In genomic region chr12:132634411-132634990, GRCh38 we compare ENCODE assay signal across 21 cellular contexts. TPM values are rescaled to one million over a fixed set of nuclear protein-coding genes. Genes with fewer than 3 reads are reported as not detected.
DNase-seq lines count a peak whose midpoint lies in the region; ATAC-seq and TF ChIP-seq lines count a peak whose summit lies in the region.
"Had no signal": no experiment of that assay in that cellular context is flagged by ENCODE, and none has a peak within 500 bp of the region (broad histone marks: within the 10 kb centered on the region; RNA-seq: fewer than 3 reads in every experiment).

No MANE protein-coding gene starts in this region.

- H3K27ac ChIP-seq in BLaER1 (0 out of 2 replicates have a peak overlapping the region, but pooled peaks have one; percentile 22), osteoblast (ENCODE audit: low read depth, low read length) (no peak overlapping the region)

- no peak for TF ChIP-seq CTCF in osteoblast (IDR thresholded peaks at IDR 0.05; ENCODE audit: extremely low read depth, low read depth, low read length)

- no peak overlapping the region for H3K9ac ChIP-seq in BLaER1

- H3K4me1 ChIP-seq in BLaER1 = peaks cover 30% of the 10 kb centered on the region
- no peaks in the 10 kb centered on the region for H3K4me1 ChIP-seq in osteoblast (ENCODE audit: insufficient read depth, low read length)

- H3K36me3 ChIP-seq in BLaER1 (peaks cover 100% of the 10 kb centered on the region), H7 (replicated peaks; ENCODE audit: control insufficient read depth, insufficient read depth, low read length) (peaks cover 61% of the 10 kb centered on the region), osteoblast (ENCODE audit: insufficient read depth, low read length) (peaks cover 29% of the 10 kb centered on the region)

- H3K36me3 Mint-ChIP-seq in central memory CD8-positive, alpha-beta T cell (ENCODE audit: insufficient read depth) = peaks cover 21% of the 10 kb centered on the region

- no peak overlapping the region for H3K4me3 ChIP-seq in BLaER1
- no peak overlapping the region for H3K4me3 ChIP-seq in H7 (ENCODE audit: insufficient read depth, low read depth, low read length)
- H3K4me3 ChIP-seq in osteoblast (ENCODE audit: insufficient read depth, low read length) = no peak overlapping the region
- H3K4me3 ChIP-seq: BLaER1 treated with 17β-estradiol and CSF1 and Interleukin-3, amounts not matched to agents 10 nM and 100 nM; MG63 had no signal

- H3K4me1 Mint-ChIP-seq in central memory CD8-positive, alpha-beta T cell = no peaks in the 10 kb centered on the region

- peak; percentile 38 for DNase-seq in H7
- no peak for DNase-seq in central memory CD8-positive, alpha-beta T cell (ENCODE audit: low spot score in 2 of 2)
- peak; percentile 64 for DNase-seq in osteoblast (ENCODE audit: insufficient read length, low spot score, missing footprints)
- DNase-seq in left lobe of liver (ENCODE audit: low spot score) = no peak
- no peak for DNase-seq in NCI-H2171 treated with DMSO at 0.1 percent for 48 hours (lab: John Stamatoyannopoulos, UW)
- no peak for DNase-seq in cerebellar cortex (ENCODE audit: low spot score)
- DNase-seq: CD8-positive, alpha-beta T cell; IMR-90; Karpas-422; MG63; NCI-H1092; NCI-H1436 treated with DMSO at 0.1 percent for 48 hours; NCI-H2029; NCI-H446; NCI-H526 treated with DMSO at 0.1 percent for 48 hours; Right ventricle myocardium superior had no signal

- no peak overlapping the region for H3K4me2 ChIP-seq in BLaER1
- H3K4me2 ChIP-seq in osteoblast (ENCODE audit: insufficient read depth, low read length) = no peak overlapping the region
- H3K4me2 ChIP-seq: BLaER1 treated with 17β-estradiol and CSF1 and Interleukin-3, amounts not matched to agents 10 nM and 100 nM had no signal

- H3K79me2 ChIP-seq in osteoblast (ENCODE audit: insufficient read depth, low read length) = no peaks in the 10 kb centered on the region

- H4K20me1 ChIP-seq in BLaER1 = peaks cover 56% of the 10 kb centered on the region
- H4K20me1 ChIP-seq in osteoblast (ENCODE audit: insufficient read depth, low read length) = no peaks in the 10 kb centered on the region

- H3K27me3 ChIP-seq in BLaER1 = no peaks in the 10 kb centered on the region
- H3K27me3 ChIP-seq in H7 (ENCODE audit: control insufficient read depth, insufficient read depth, low read length) = no peaks in the 10 kb centered on the region
- H3K27me3 ChIP-seq in osteoblast (ENCODE audit: insufficient read depth, low read length) = no peaks in the 10 kb centered on the region
- H3K27me3 ChIP-seq: BLaER1 treated with 17β-estradiol and CSF1 and Interleukin-3, amounts not matched to agents 10 nM and 100 nM; MG63 had no signal

- no peaks in the 10 kb centered on the region for H3K27me3 Mint-ChIP-seq in central memory CD8-positive, alpha-beta T cell

- no peak for ATAC-seq in central memory CD8-positive, alpha-beta T cell (replicated peaks; ENCODE audit: extremely low read depth, poor library complexity, severe bottlenecking)
- ATAC-seq in left lobe of liver (no peak), HG02885 (IDR thresholded peaks at IDR 0.05; ENCODE audit: poor library complexity, unreplicated experiment) (no peak)
- ATAC-seq: CD8-positive, alpha-beta T cell had no signal

- H2AFZ ChIP-seq in osteoblast (ENCODE audit: low read length) = no peak overlapping the region

- H3K9me3 ChIP-seq in BLaER1 (no peaks in the 10 kb centered on the region), osteoblast (ENCODE audit: low read depth, low read length) (no peaks in the 10 kb centered on the region)
- H3K9me3 ChIP-seq: BLaER1 treated with 17β-estradiol and CSF1 and Interleukin-3, amounts not matched to agents 10 nM and 100 nM; MG63 had no signal

- H3K9me3 Mint-ChIP-seq in central memory CD8-positive, alpha-beta T cell = no peaks in the 10 kb centered on the region
- H3K9me3 Mint-ChIP-seq: CD8-positive, alpha-beta T cell had no signal

- H3K4me3 Mint-ChIP-seq in central memory CD8-positive, alpha-beta T cell = no peak overlapping the region
- H3K4me3 Mint-ChIP-seq: CD8-positive, alpha-beta T cell had no signal

- H3K27ac Mint-ChIP-seq in central memory CD8-positive, alpha-beta T cell (ENCODE audit: low read depth) = peak overlapping the region; percentile 86
- H3K27ac Mint-ChIP-seq: CD8-positive, alpha-beta T cell had no signal

RNA-seq across cellular contexts. Expression of gene P2RX2, which starts 15.9 kb away (rescaled TPM):
- total RNA-seq in H7 (2014; rRNA removed; shearing (Covaris generic)) = 0.15 and 0.28 TPM in 2 replicates
- total RNA-seq in osteoblast (not detected in 2 replicates), left lobe of liver (not detected)
- total RNA-seq: A673; CD8-positive, alpha-beta T cell; IMR-90; Right ventricle myocardium superior had no signal

RNA-seq across cellular contexts. Expression of gene LRCOL1, which starts 24.1 kb away (rescaled TPM):
- not detected in 2 replicates for total RNA-seq in H7 (2014; rRNA removed; shearing (Covaris generic))
- not detected in 2 replicates for total RNA-seq in osteoblast
- 9.2 TPM for total RNA-seq in left lobe of liver
- total RNA-seq: A673; CD8-positive, alpha-beta T cell; H1; IMR-90; Right ventricle myocardium superior had no signal

RNA-seq across cellular contexts. Expression of gene POLE, which starts 52.6 kb away (rescaled TPM):
- total RNA-seq in H7 (2014; rRNA removed; shearing (Covaris generic)) = 54.0 and 55.1 TPM in 2 replicates
- total RNA-seq in osteoblast (15.2 and 22.1 TPM in 2 replicates), left lobe of liver (29.3 TPM)

RNA-seq across cellular contexts. Expression of gene PXMP2, which starts 52.9 kb away (rescaled TPM):
- 18.0 and 29.9 TPM in 2 replicates for total RNA-seq in H7 (2014; rRNA removed; shearing (Covaris generic))
- total RNA-seq in osteoblast (10.1 and 10.6 TPM in 2 replicates), left lobe of liver (225 TPM)

Comparison
In these comparisons a context has a peak if more than half of its experiments do, and no peak if none do; other contexts are left out.
1. DNase-seq: peak in H7 (single experiment) and osteoblast (single experiment); none in central memory CD8-positive, alpha-beta T cell (0 of 2), left lobe of liver (single experiment), NCI-H2171 treated with DMSO at 0.1 percent for 48 hours (single experiment) and cerebellar cortex (single experiment).
2. RNA of gene LRCOL1, which starts 24.1 kb away (total RNA-seq): 9.2 TPM in left lobe of liver (single experiment); not detected in H7 and not detected in osteoblast; every median in the first group is over 10 times any median in the second.